In genomic region chr7:87876040-87876758, GRCh38 we compare ENCODE assay signal across 8 cellular contexts. TPM values are rescaled to one million over a fixed set of nuclear protein-coding genes. Genes with fewer than 3 reads are reported as not detected.
A peak's percentile ranks its signal among the peaks of the same experiment; 100 is the strongest.
DNase-seq lines count a peak whose midpoint lies in the region; ATAC-seq and TF ChIP-seq lines count a peak whose summit lies in the region.

DBF4 (plus strand) TSS chr7:87876493; CDS start chr7:87876733, 240 bp downstream.
SLC25A40 (minus strand) TSS chr7:87876360; CDS start chr7:87858727, 17,633 bp downstream.

- H3K9me3 ChIP-seq in smooth muscle cell (replicated peaks; ENCODE audit: low read depth): no peaks in the 10 kb centered on the region

- peak within 1 kb of the TSS; percentile 63 for H3K27ac ChIP-seq in smooth muscle cell (ENCODE audit: low read depth)

- H3K27ac Mint-ChIP-seq in WTC11: peak within 1 kb of the TSS; percentile 98

- CTCF ChIA-PET in WTC11 (lab: Charles Lee): interaction anchor here (1.2 kb wide), 1 partner anchor 9 kb away, joined by 3 read pairs; no protein-coding TSS in a partner anchor

- no peaks in the 10 kb centered on the region for H3K27me3 ChIP-seq in smooth muscle cell (ENCODE audit: low read depth)

- peaks cover 25% of the 10 kb centered on the region for H3K4me1 Mint-ChIP-seq in WTC11

- H4K20me1 ChIP-seq in smooth muscle cell (ENCODE audit: low read depth): no peaks in the 10 kb centered on the region

- no peaks in the 10 kb centered on the region for H3K36me3 ChIP-seq in smooth muscle cell (ENCODE audit: low read depth)

- WGBS in smooth muscle cell (ENCODE audit: low lambda C conversion rate): under 1% methylated on average over 71 of the region's 80 CpGs

- peak within 1 kb of the TSS; percentile 92 for H3K4me3 Mint-ChIP-seq in WTC11

- peaks cover 41% of the 10 kb centered on the region for H3K79me2 ChIP-seq in smooth muscle cell (ENCODE audit: low read depth)

- peak within 1 kb of the TSS; percentile 83 for H3K4me2 ChIP-seq in smooth muscle cell

- POLR2A ChIA-PET in WTC11 (lab: Charles Lee): interaction anchor here (1.5 to 2.4 kb wide), 2 partner anchors 51 to 58 kb away, joined by 4 to 10 read pairs; partner anchors contain the start of gene ADAM22

- peaks cover 14% of the 10 kb centered on the region for H3K4me1 ChIP-seq in smooth muscle cell (ENCODE audit: low read depth)

- no peak for TF ChIP-seq CTCF in AG09309 (IDR thresholded peaks at IDR 0.05; ENCODE audit: control insufficient read depth, insufficient read depth, low read depth, low read length, missing control alignments)
- TF ChIP-seq CTCF in WTC11 (IDR thresholded peaks at IDR 0.05): no peak
- no peak for TF ChIP-seq CTCF in cardiac fibroblast (IDR thresholded peaks at IDR 0.05; ENCODE audit: low read depth, low read length)
- TF ChIP-seq CTCF in smooth muscle cell (IDR thresholded peaks at IDR 0.05; ENCODE audit: borderline replicate concordance, insufficient read depth, poor library complexity, severe bottlenecking): no peak

- peak within 1 kb of the TSS; percentile 83 for H2AFZ ChIP-seq in smooth muscle cell (ENCODE audit: low read depth)

- peak within 1 kb of the TSS; percentile 60 for H3K9ac ChIP-seq in smooth muscle cell (ENCODE audit: low read depth)

- peak within 1 kb of the TSS; percentile 62 for H3K4me3 ChIP-seq in AG09309 (ENCODE audit: control insufficient read depth, low read depth, low read length)
- peak within 1 kb of the TSS; percentile 85 to 90 for H3K4me3 ChIP-seq in cardiac fibroblast (replicated peaks in 1 of 2; ENCODE audit: low read depth in 2 of 2, low read length in 2 of 2)
- peak within 1 kb of the TSS; percentile 64 for H3K4me3 ChIP-seq in smooth muscle cell

- H3F3A ChIP-seq in smooth muscle cell (ENCODE audit: low read depth): no peaks in the 10 kb centered on the region

- peak; percentile 62 for DNase-seq in AG09309 (ENCODE audit: low read depth)
- peak; percentile 94 for DNase-seq in NCI-H226
- DNase-seq in WTC11 (ENCODE audit: low spot score): peak; percentile 92
- DNase-seq in cardiac fibroblast (ENCODE audit: low read depth in 2 of 2): peak; percentile 94 to 95
- peak; percentile 88 for DNase-seq in iPS-NIHi7 (ENCODE audit: extremely low spot score)
- DNase-seq in smooth muscle cell (lab: John Stamatoyannopoulos, UW; ENCODE audit: unreplicated experiment): peak; percentile 84

- no peaks in the 10 kb centered on the region for H3K27me3 Mint-ChIP-seq in WTC11 (ENCODE audit: low read depth)

- H3K36me3 Mint-ChIP-seq in WTC11: peaks cover 30% of the 10 kb centered on the region

- peaks cover under 1% of the 10 kb centered on the region; the same call in 1 of the 2 replicates for H3K9me3 Mint-ChIP-seq in WTC11

- ATAC-seq in GM19023 (IDR thresholded peaks at IDR 0.05; ENCODE audit: unreplicated experiment) (peak; percentile 92), HG03196 (IDR thresholded peaks at IDR 0.05; ENCODE audit: unreplicated experiment) (peak; percentile 89), WTC11 (peak; percentile 93)

TF ChIP-seq in WTC11, 78 proteins besides CTCF, POLR2A, EP300 and RAD21 (continues in another document):
- no peak for TF ChIP-seq ZBTB43 (CRISPR knock-in tag; IDR thresholded peaks at IDR 0.05)
- TF ChIP-seq, protein P1, sequence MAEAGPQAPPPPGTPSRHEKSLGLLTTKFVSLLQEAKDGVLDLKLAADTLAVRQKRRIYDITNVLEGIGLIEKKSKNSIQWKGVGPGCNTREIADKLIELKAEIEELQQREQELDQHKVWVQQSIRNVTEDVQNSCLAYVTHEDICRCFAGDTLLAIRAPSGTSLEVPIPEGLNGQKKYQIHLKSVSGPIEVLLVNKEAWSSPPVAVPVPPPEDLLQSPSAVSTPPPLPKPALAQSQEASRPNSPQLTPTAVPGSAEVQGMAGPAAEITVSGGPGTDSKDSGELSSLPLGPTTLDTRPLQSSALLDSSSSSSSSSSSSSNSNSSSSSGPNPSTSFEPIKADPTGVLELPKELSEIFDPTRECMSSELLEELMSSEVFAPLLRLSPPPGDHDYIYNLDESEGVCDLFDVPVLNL (CRISPR knock-in tag; IDR thresholded peaks at IDR 0.05; ENCODE audit: borderline replicate concordance, low read depth): no peak; the same call in 1 of the 2 replicates
- TF ChIP-seq TCF7 (CRISPR knock-in tag; IDR thresholded peaks at IDR 0.05; ENCODE audit: low read depth): no peak
- no peak for TF ChIP-seq ZNF532 (CRISPR knock-in tag; IDR thresholded peaks at IDR 0.05; ENCODE audit: borderline replicate concordance)
- peak; percentile 52; the same call in 1 of the 2 replicates for TF ChIP-seq TEAD4 (CRISPR knock-in tag; IDR thresholded peaks at IDR 0.05)
- TF ChIP-seq FOXP1 (CRISPR knock-in tag; IDR thresholded peaks at IDR 0.05; ENCODE audit: borderline replicate concordance): peak; percentile 74; the same call in 1 of the 2 replicates
- TF ChIP-seq, protein P2, sequence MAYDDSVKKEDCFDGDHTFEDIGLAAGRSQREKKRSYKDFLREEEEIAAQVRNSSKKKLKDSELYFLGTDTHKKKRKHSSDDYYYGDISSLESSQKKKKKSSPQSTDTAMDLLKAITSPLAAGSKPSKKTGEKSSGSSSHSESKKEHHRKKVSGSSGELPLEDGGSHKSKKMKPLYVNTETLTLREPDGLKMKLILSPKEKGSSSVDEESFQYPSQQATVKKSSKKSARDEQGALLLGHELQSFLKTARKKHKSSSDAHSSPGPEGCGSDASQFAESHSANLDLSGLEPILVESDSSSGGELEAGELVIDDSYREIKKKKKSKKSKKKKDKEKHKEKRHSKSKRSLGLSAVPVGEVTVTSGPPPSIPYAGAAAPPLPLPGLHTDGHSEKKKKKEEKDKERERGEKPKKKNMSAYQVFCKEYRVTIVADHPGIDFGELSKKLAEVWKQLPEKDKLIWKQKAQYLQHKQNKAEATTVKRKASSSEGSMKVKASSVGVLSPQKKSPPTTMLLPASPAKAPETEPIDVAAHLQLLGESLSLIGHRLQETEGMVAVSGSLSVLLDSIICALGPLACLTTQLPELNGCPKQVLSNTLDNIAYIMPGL (CRISPR knock-in tag; IDR thresholded peaks at IDR 0.05): peak; percentile 61
- peak; percentile 94 for TF ChIP-seq ZNF219 (CRISPR knock-in tag; IDR thresholded peaks at IDR 0.05; ENCODE audit: borderline replicate concordance)
- TF ChIP-seq ATF2 (CRISPR knock-in tag; IDR thresholded peaks at IDR 0.05; ENCODE audit: borderline replicate concordance, low read depth): no peak
- no peak for TF ChIP-seq NR2C2 (CRISPR knock-in tag; IDR thresholded peaks at IDR 0.05)
- TF ChIP-seq EMX1 (CRISPR knock-in tag; IDR thresholded peaks at IDR 0.05): peak; percentile 29; the same call in 1 of the 2 replicates

RNA-seq across cellular contexts. Expression of gene DBF4, which starts in this region (rescaled TPM):
- total RNA-seq in WTC11 (2021): 52.1 to 55.4 TPM (median 54.2 TPM) in 3 replicates
- total RNA-seq in smooth muscle cell: 10.7 and 19.3 TPM in 2 replicates
- polyA plus RNA-seq in smooth muscle cell: 7.7 and 11.0 TPM in 2 replicates

RNA-seq across cellular contexts. Expression of gene SLC25A40, which starts in this region (rescaled TPM):
- total RNA-seq in WTC11 (2021): 18.1 to 21.9 TPM (median 21.5 TPM) in 3 replicates
- total RNA-seq in smooth muscle cell: 8.4 and 25.4 TPM in 2 replicates
- polyA plus RNA-seq in smooth muscle cell: 5.0 and 5.6 TPM in 2 replicates

Comparison
In these comparisons a context has a peak if more than half of its experiments do, and no peak if none do; other contexts are left out.
1. Peak in every context shown above with its lines: DNase-seq, ATAC-seq, H3K4me3 ChIP-seq and H3K27ac ChIP-seq.